Comparison of ENCODE assay signal across 17 cellular contexts in genomic region chr3:127819086-127819485, GRCh38. TPM values are rescaled to one million over a fixed set of nuclear protein-coding genes. Genes with fewer than 3 reads are reported as not detected.
A peak's percentile ranks its signal among the peaks of the same experiment; 100 is the strongest.
DNase-seq lines count a peak whose midpoint lies in the region; TF ChIP-seq lines count a peak whose summit lies in the region.
"Had no signal": no experiment of that assay in that cellular context is flagged by ENCODE, and none has a peak within 500 bp of the region (broad histone marks: within the 10 kb centered on the region; RNA-seq: fewer than 3 reads in every experiment).

No MANE protein-coding gene starts in this region.

- no peak overlapping the region for H3K27ac Mint-ChIP-seq in Calu3 (ENCODE audit: unreplicated experiment)
- H3K27ac Mint-ChIP-seq: naive thymus-derived CD4-positive, alpha-beta T cell; T-cell had no signal

- H3K36me3 ChIP-seq in mucosa of rectum (ENCODE audit: control insufficient read depth in 2 of 2, insufficient read depth in 2 of 2, low read length in 2 of 2) = peaks cover 11 to 16% of the 10 kb centered on the region in 2 donors
- H3K36me3 ChIP-seq: BLaER1 had no signal

- no peaks in the 10 kb centered on the region for H3K9me3 ChIP-seq in mucosa of rectum (ENCODE audit: control insufficient read depth in 2 of 2, low read length in 2 of 2)
- H3K9me3 ChIP-seq: BLaER1 had no signal

- no peak for TF ChIP-seq CTCF in Calu3 (IDR thresholded peaks at IDR 0.05; ENCODE audit: unreplicated experiment)
- no peak for TF ChIP-seq CTCF in LNCaP clone FGC (IDR thresholded peaks at IDR 0.05; ENCODE audit: control insufficient read depth, extremely low read depth, insufficient read depth)

- CTCF ChIA-PET in Calu3 (lab: Charles Lee) = interaction anchor here (0.5 to 2.1 kb wide), 4 partner anchors 28 to 1956 kb away, joined by 3 to 9 read pairs (median 3); no protein-coding TSS in a partner anchor

- H3K9ac ChIP-seq in mucosa of rectum (ENCODE audit: low read depth in 1 of 2, low read length in 2 of 2) = peak overlapping the region in 1 of 2 donors; percentile 97
- H3K9ac ChIP-seq: BLaER1 had no signal

- H3K4me3 ChIP-seq in LNCaP clone FGC (ENCODE audit: low read depth, low read length) (no peak overlapping the region), mucosa of rectum (ENCODE audit: low read length in 2 of 2) (peak overlapping the region; percentile 25 to 90)
- H3K4me3 ChIP-seq: BLaER1 had no signal

- intact Hi-C loops in Calu3 (cut with micrococcal nuclease; ENCODE audit: unreplicated experiment) = no loop called here

- H3K4me3 Mint-ChIP-seq in Calu3 (ENCODE audit: low read depth, unreplicated experiment) = no peak overlapping the region
- H3K4me3 Mint-ChIP-seq: naive thymus-derived CD4-positive, alpha-beta T cell; T-cell had no signal

- H3K9me3 Mint-ChIP-seq in Calu3 (ENCODE audit: low read depth, unreplicated experiment) = no peaks in the 10 kb centered on the region
- H3K9me3 Mint-ChIP-seq: naive thymus-derived CD4-positive, alpha-beta T cell; stimulated activated memory B cell treated with anti-CD40 and anti-IgM and Interleukin-4, amounts not matched to agents 10 μg/mL and 1 μg/mL and 100 μg/mL, for 72 hours; T-cell had no signal

- H3K36me3 Mint-ChIP-seq in Calu3 (ENCODE audit: insufficient read depth, unreplicated experiment) = peaks cover 64% of the 10 kb centered on the region
- H3K36me3 Mint-ChIP-seq: T-cell had no signal

- peak overlapping the region; percentile 96 to 97 for H3K27ac ChIP-seq in mucosa of rectum (ENCODE audit: low read depth in 2 of 2, low read length in 2 of 2)
- H3K27ac ChIP-seq: BLaER1 had no signal

- DNase-seq in Calu3 (peak; percentile 63), LNCaP clone FGC (ENCODE audit: low read depth) (peak; percentile 18), ecto neural progenitor cell (ENCODE audit: low spot score) (peak; percentile 36), SKM-1 (lab: John Stamatoyannopoulos, UW; ENCODE audit: unreplicated experiment) (no peak), HK-2 (ENCODE audit: unreplicated experiment) (no peak), cerebellar nuclear complex (lab: John Stamatoyannopoulos, UW) (no peak), mucosa of gallbladder (ENCODE audit: low spot score) (no peak)
- DNase-seq: activated CD4-positive, CD25-positive, alpha-beta regulatory T cell treated with anti-CD3 and anti-CD28 coated beads, Interleukin-2, amount 50 U/mL, for 72 hours; activated T-cell treated with anti-CD3 and anti-CD28 coated beads, Interleukin-2, amount 50 U/mL, for 1 hour; amniotic stem cell; naive thymus-derived CD4-positive, alpha-beta T cell; NCI-H446; stimulated activated CD4-positive, alpha-beta T cell treated with anti-CD3 and anti-CD28 coated beads, Interleukin-4, amount 100 ng/mL, for 24 hours; T-cell had no signal

- H3K27me3 ChIP-seq in mucosa of rectum (ENCODE audit: control insufficient read depth in 2 of 2, insufficient read depth in 2 of 2, low read length in 2 of 2) = no peaks in the 10 kb centered on the region

- peaks cover 11% of the 10 kb centered on the region for H3K27me3 Mint-ChIP-seq in Calu3 (ENCODE audit: unreplicated experiment)
- H3K27me3 Mint-ChIP-seq: stimulated activated memory B cell treated with anti-CD40 and anti-IgM and Interleukin-4, amounts not matched to agents 10 μg/mL and 1 μg/mL and 100 μg/mL, for 72 hours had no signal

- peaks cover 63 to 79% of the 10 kb centered on the region in 2 donors for H3K4me1 ChIP-seq in mucosa of rectum (ENCODE audit: control insufficient read depth in 2 of 2, insufficient read depth in 2 of 2, low read length in 2 of 2)

- peaks cover 94% of the 10 kb centered on the region for H3K4me1 Mint-ChIP-seq in Calu3 (ENCODE audit: low read depth, unreplicated experiment)

- BruUV-seq in Calu3 (replicated peaks; lab: Mats Ljungman, UMichigan) = no TSS peak

RNA-seq across cellular contexts. Expression of gene MGLL, which starts 3.2 kb away (rescaled TPM):
- total RNA-seq in Calu3 (2022) = 42.4 and 55.2 TPM in 2 replicates
- total RNA-seq in mucosa of gallbladder = 193 TPM

Comparison
In these comparisons a context has a peak if more than half of its experiments do, and no peak if none do; other contexts are left out.
1. DNase-seq: peak in Calu3 (single experiment), LNCaP clone FGC (single experiment) and ecto neural progenitor cell (single experiment); none in SKM-1 (single experiment), HK-2 (single experiment), cerebellar nuclear complex (0 of 2) and mucosa of gallbladder (single experiment).